Comparison of ENCODE assay signal across 14 cellular contexts in the genomic region with DNA sequence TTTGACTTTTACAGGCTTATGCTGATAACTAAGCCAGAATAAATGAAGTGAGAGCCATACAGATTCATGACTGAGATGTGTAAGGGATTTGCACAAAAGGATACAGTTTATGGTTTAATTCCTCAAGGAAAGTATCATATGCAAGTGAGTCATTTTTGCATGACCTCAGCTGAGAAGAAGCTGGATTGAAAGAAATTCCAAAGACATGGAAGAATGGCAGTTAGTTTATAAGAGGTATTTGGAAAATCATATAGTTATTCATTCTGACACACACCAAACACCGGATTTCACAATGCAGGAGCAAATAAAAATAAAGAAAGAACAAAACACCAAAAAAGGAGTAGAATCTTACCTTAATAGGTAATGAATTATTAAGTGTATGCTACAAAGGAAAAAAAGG.
A peak's percentile ranks its signal among the peaks of the same experiment; 100 is the strongest.
DNase-seq lines count a peak whose midpoint lies in the region; ATAC-seq, FAIRE-seq and TF ChIP-seq lines count a peak whose summit lies in the region.
"Had no signal": no experiment of that assay in that cellular context is flagged by ENCODE, and none has a peak within 500 bp of the region (broad histone marks: within the 10 kb centered on the region; RNA-seq: fewer than 3 reads in every experiment).

No MANE protein-coding gene starts in this region.

- DNase-seq in A549 (ENCODE audit: low read depth in 1 of 2, low spot score in 1 of 2) (peak; percentile 30 to 68), HS-5 (ENCODE audit: low read depth) (peak; percentile 94), astrocyte of the hippocampus (ENCODE audit: low read depth, low spot score) (peak; percentile 79), hepatic stellate cell (ENCODE audit: low spot score) (peak; percentile 60), HepG2 (ENCODE audit: low spot score) (no peak), NCI-H748 (lab: John Stamatoyannopoulos, UW; ENCODE audit: unreplicated experiment) (no peak)
- DNase-seq in activated CD8-positive, alpha-beta memory T cell treated with anti-CD3 and anti-CD28 coated beads, Interleukin-2, amount 10 ng/mL, durations not matched to agents 7 days and 5 days, result no peak
- DNase-seq: DND-41, MM.1S, T-helper 17 cell, tibial artery had no signal

- ATAC-seq in A549, result peak; percentile 85
- no peak for ATAC-seq in HepG2
- no peak for ATAC-seq in GM19455 (IDR thresholded peaks at IDR 0.05; ENCODE audit: unreplicated experiment)
- ATAC-seq in activated CD8-positive, alpha-beta memory T cell treated with anti-CD3 and anti-CD28 coated beads, Interleukin-2, amount 10 ng/mL, durations not matched to agents 7 days and 5 days, result no peak
- ATAC-seq: sciatic nerve, T-helper 17 cell had no signal

- TF ChIP-seq RAD21 in A549 (conservative IDR thresholded peaks at IDR 0.05 in 1 of 2, IDR thresholded peaks at IDR 0.05 in 1 of 2), result peak in 1 of 2 experiments; percentile 45; a peak in 1 of 5 replicates
- TF ChIP-seq RAD21 in HepG2 (CRISPR knock-in tag; IDR thresholded peaks at IDR 0.05), result no peak

- intact Hi-C loops in HepG2 (cut with micrococcal nuclease; ENCODE audit: unreplicated experiment), result no loop called here

- TF ChIP-seq EP300 in A549 (IDR thresholded peaks at IDR 0.05) (peak; percentile 51 to 54; a peak in 2 of 5 replicates), HepG2 (IDR thresholded peaks at IDR 0.05; ENCODE audit: low read depth in 2 of 2, low read length in 2 of 2) (no peak), HepG2 (CRISPR knock-in tag; IDR thresholded peaks at IDR 0.05; ENCODE audit: borderline replicate concordance) (no peak)

- peak overlapping the region; percentile 64 for H3K4me2 ChIP-seq in A549
- H3K4me2 ChIP-seq in HepG2 (ENCODE audit: low read depth, low read length), result no peak overlapping the region

- no peak overlapping the region for H3K4me3 Mint-ChIP-seq in activated CD8-positive, alpha-beta memory T cell treated with anti-CD3 and anti-CD28 coated beads, Interleukin-2, amount 10 ng/mL, durations not matched to agents 7 days and 5 days
- H3K4me3 Mint-ChIP-seq: activated naive CD8-positive, alpha-beta T cell; T-helper 17 cell had no signal

- H3K9ac ChIP-seq in HepG2 (ENCODE audit: insufficient read depth, low read depth, low read length), result no peak overlapping the region

- no peaks in the 10 kb centered on the region for H3K4me1 Mint-ChIP-seq in activated CD8-positive, alpha-beta memory T cell treated with anti-CD3 and anti-CD28 coated beads, Interleukin-2, amount 10 ng/mL, durations not matched to agents 7 days and 5 days
- H3K4me1 Mint-ChIP-seq: T-helper 17 cell had no signal

- no peaks in the 10 kb centered on the region for H3K9me3 ChIP-seq in A549
- H3K9me3 ChIP-seq in HepG2 (ENCODE audit: low read length), result no peaks in the 10 kb centered on the region; the same call in 1 of the 2 replicates
- H3K9me3 ChIP-seq: tibial artery had no signal

- POLR2A ChIA-PET in A549 (lab: Yijun Ruan, JAX) (interaction anchor here (0.8 kb wide), 1 partner anchor 41 kb away, joined by 3 read pairs; no protein-coding TSS in a partner anchor), HepG2 (lab: Yijun Ruan, JAX) (no interaction called here)

- H3K27ac ChIP-seq in A549, result peak overlapping the region; percentile 68 to 83
- H3K27ac ChIP-seq in HepG2 (ENCODE audit: extremely low read length, insufficient read depth, low read length), result no peak overlapping the region
- H3K27ac ChIP-seq: tibial artery had no signal

- H3K4me3 ChIP-seq in A549 (no peak overlapping the region), HepG2 (replicated peaks in 1 of 3; ENCODE audit: insufficient read depth in 1 of 3, low read depth in 2 of 3, low read length in 3 of 3) (no peak overlapping the region)
- H3K4me3 ChIP-seq: tibial artery had no signal

- no TSS peak for BruUV-seq in HepG2 (replicated peaks; lab: Mats Ljungman, UMichigan)

- no peak overlapping the region for H2AFZ ChIP-seq in HepG2 (ENCODE audit: low read length)

- H3K36me3 Mint-ChIP-seq in activated CD8-positive, alpha-beta memory T cell treated with anti-CD3 and anti-CD28 coated beads, Interleukin-2, amount 10 ng/mL, durations not matched to agents 7 days and 5 days, result no peaks in the 10 kb centered on the region
- H3K36me3 Mint-ChIP-seq: activated naive CD8-positive, alpha-beta T cell had no signal

- peak; percentile 65 for FAIRE-seq in A549 (lab: Jason Lieb, UNC)
- FAIRE-seq in HepG2 (lab: Jason Lieb, UNC), result no peak

- no peak overlapping the region for H3K27ac Mint-ChIP-seq in activated CD8-positive, alpha-beta memory T cell treated with anti-CD3 and anti-CD28 coated beads, Interleukin-2, amount 10 ng/mL, durations not matched to agents 7 days and 5 days
- H3K27ac Mint-ChIP-seq: activated naive CD8-positive, alpha-beta T cell; T-helper 17 cell had no signal

- no peaks in the 10 kb centered on the region for H3K79me2 ChIP-seq in HepG2 (ENCODE audit: insufficient read depth, low read length)

- H3K27me3 ChIP-seq in HepG2 (ENCODE audit: control insufficient read depth in 1 of 2, insufficient read depth in 2 of 2, low read length in 2 of 2), result no peaks in the 10 kb centered on the region
- H3K27me3 ChIP-seq: tibial artery had no signal

- CTCF ChIA-PET in A549 (lab: Yijun Ruan, JAX), result interaction anchor here (0.8 to 1.7 kb wide), 4 partner anchors 14 to 438 kb away, joined by 3 to 6 read pairs (median 4); no protein-coding TSS in a partner anchor
- CTCF ChIA-PET in HepG2 (lab: Yijun Ruan, JAX; ENCODE audit: low intra/inter-chr PET ratio, low total read pairs), result no interaction called here
- CTCF ChIA-PET in activated CD8-positive, alpha-beta memory T cell treated with anti-CD3 and anti-CD28 coated beads, Interleukin-2, amount 10 ng/mL, durations not matched to agents 7 days and 5 days (lab: Charles Lee), result no interaction called here

- no peaks in the 10 kb centered on the region for H3K36me3 ChIP-seq in HepG2 (replicated peaks in 1 of 2; ENCODE audit: control insufficient read depth in 1 of 2, insufficient read depth in 2 of 2, low read length in 2 of 2)
- H3K36me3 ChIP-seq: tibial artery had no signal

- H3K9me3 Mint-ChIP-seq in activated CD8-positive, alpha-beta memory T cell treated with anti-CD3 and anti-CD28 coated beads, Interleukin-2, amount 10 ng/mL, durations not matched to agents 7 days and 5 days (ENCODE audit: low read depth), result no peaks in the 10 kb centered on the region

- 5% methylated on average over 1 of the region's 1 CpG for WGBS in A549 (ENCODE audit: missing lambda C conversion rate)
- 17% methylated on average over 1 of the region's 1 CpG for WGBS in HepG2 (ENCODE audit: low lambda C conversion rate)

- in situ Hi-C loops in HepG2 (cut with HindIII; ENCODE audit: extremely low pct_ligation_motif_present, low pct_unique_long_range_greater_than_20kb), result no loop called here

- H3K4me1 ChIP-seq in A549 (peaks cover 28% of the 10 kb centered on the region), HepG2 (ENCODE audit: insufficient read depth, low read length) (no peaks in the 10 kb centered on the region)

- TF ChIP-seq POLR2A in A549 (IDR thresholded peaks at IDR 0.05; ENCODE audit: low read length) (no peak), HepG2 (IDR thresholded peaks at IDR 0.05; ENCODE audit: insufficient read depth in 1 of 2, low read depth in 2 of 2, low read length in 2 of 2) (no peak)

- TF ChIP-seq CTCF in A549 (IDR thresholded peaks at IDR 0.05), result no peak
- TF ChIP-seq CTCF in HepG2 (CRISPR knock-in tag; IDR thresholded peaks at IDR 0.05), result no peak

- H4K20me1 ChIP-seq in HepG2 (ENCODE audit: insufficient read depth, low read length), result no peaks in the 10 kb centered on the region

- H3K27me3 Mint-ChIP-seq in activated CD8-positive, alpha-beta memory T cell treated with anti-CD3 and anti-CD28 coated beads, Interleukin-2, amount 10 ng/mL, durations not matched to agents 7 days and 5 days, result no peaks in the 10 kb centered on the region
- H3K27me3 Mint-ChIP-seq: activated naive CD8-positive, alpha-beta T cell; T-helper 17 cell had no signal

TF ChIP-seq in A549, 52 proteins besides CTCF, POLR2A, EP300 and RAD21 (continues in another document):
- TF ChIP-seq ZC3H11A (IDR thresholded peaks at IDR 0.05), result no peak
- no peak for TF ChIP-seq KDM1A (IDR thresholded peaks at IDR 0.05; ENCODE audit: low read depth)
- peak; percentile 46 for TF ChIP-seq SMC3 (IDR thresholded peaks at IDR 0.05)
- peak; percentile 26 to 78; a peak in 2 of 5 replicates for TF ChIP-seq JUN (IDR thresholded peaks at IDR 0.05)
- no peak for TF ChIP-seq MYC (IDR thresholded peaks at IDR 0.05; ENCODE audit: borderline replicate concordance, low read length)
- no peak for TF ChIP-seq FOXS1 (CRISPR knock-in tag; IDR thresholded peaks at IDR 0.05)
- TF ChIP-seq MAFK (IDR thresholded peaks at IDR 0.05; ENCODE audit: partially characterized antibody), result no peak
- TF ChIP-seq ZFP36 (IDR thresholded peaks at IDR 0.05; ENCODE audit: borderline replicate concordance, partially characterized antibody), result no peak
- no peak for TF ChIP-seq EHMT2 (IDR thresholded peaks at IDR 0.05; ENCODE audit: low read depth)
- no peak for TF ChIP-seq RARB (CRISPR knock-in tag; IDR thresholded peaks at IDR 0.05)

TF ChIP-seq in HepG2, 621 proteins besides CTCF, POLR2A, EP300 and RAD21 (continues in another document):
- no peak for TF ChIP-seq RFXANK (CRISPR knock-in tag; IDR thresholded peaks at IDR 0.05)
- TF ChIP-seq, protein P1, sequence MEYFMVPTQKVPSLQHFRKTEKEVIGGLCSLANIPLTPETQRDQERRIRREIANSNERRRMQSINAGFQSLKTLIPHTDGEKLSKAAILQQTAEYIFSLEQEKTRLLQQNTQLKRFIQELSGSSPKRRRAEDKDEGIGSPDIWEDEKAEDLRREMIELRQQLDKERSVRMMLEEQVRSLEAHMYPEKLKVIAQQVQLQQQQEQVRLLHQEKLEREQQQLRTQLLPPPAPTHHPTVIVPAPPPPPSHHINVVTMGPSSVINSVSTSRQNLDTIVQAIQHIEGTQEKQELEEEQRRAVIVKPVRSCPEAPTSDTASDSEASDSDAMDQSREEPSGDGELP (IDR thresholded peaks at IDR 0.05; ENCODE audit: borderline replicate concordance, low read depth), result no peak
- TF ChIP-seq SCMH1 (CRISPR knock-in tag; IDR thresholded peaks at IDR 0.05; ENCODE audit: borderline replicate concordance), result no peak
- no peak for TF ChIP-seq XBP1 (CRISPR knock-in tag; IDR thresholded peaks at IDR 0.05)
- TF ChIP-seq, protein P2, sequence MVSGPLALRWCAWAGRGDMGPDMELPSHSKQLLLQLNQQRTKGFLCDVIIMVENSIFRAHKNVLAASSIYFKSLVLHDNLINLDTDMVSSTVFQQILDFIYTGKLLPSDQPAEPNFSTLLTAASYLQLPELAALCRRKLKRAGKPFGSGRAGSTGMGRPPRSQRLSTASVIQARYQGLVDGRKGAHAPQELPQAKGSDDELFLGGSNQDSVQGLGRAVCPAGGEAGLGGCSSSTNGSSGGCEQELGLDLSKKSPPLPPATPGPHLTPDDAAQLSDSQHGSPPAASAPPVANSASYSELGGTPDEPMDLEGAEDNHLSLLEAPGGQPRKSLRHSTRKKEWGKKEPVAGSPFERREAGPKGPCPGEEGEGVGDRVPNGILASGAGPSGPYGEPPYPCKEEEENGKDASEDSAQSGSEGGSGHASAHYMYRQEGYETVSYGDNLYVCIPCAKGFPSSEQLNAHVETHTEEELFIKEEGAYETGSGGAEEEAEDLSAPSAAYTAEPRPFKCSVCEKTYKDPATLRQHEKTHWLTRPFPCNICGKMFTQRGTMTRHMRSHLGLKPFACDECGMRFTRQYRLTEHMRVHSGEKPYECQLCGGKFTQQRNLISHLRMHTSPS (CRISPR knock-in tag; IDR thresholded peaks at IDR 0.05; ENCODE audit: low read depth), result no peak
- TF ChIP-seq JUN (CRISPR knock-in tag; IDR thresholded peaks at IDR 0.05), result no peak
- TF ChIP-seq TCF7 (IDR thresholded peaks at IDR 0.05; ENCODE audit: low read depth), result no peak

Comparison
In these comparisons a context has a peak if more than half of its experiments do, and no peak if none do; other contexts are left out.
1. ATAC-seq: peak in A549 (2 of 2); none in HepG2 (single experiment), GM19455 (single experiment) and activated CD8-positive, alpha-beta memory T cell treated with anti-CD3 and anti-CD28 coated beads, Interleukin-2, amount 10 ng/mL, durations not matched to agents 7 days and 5 days (single experiment).
2. DNase-seq: peak in A549 (2 of 2), HS-5 (single experiment), astrocyte of the hippocampus (single experiment) and hepatic stellate cell (single experiment); none in HepG2 (single experiment), NCI-H748 (single experiment) and activated CD8-positive, alpha-beta memory T cell treated with anti-CD3 and anti-CD28 coated beads, Interleukin-2, amount 10 ng/mL, durations not matched to agents 7 days and 5 days (single experiment).
3. Of the 38 proteins assayed by ChIP-seq in both HepG2 and A549: peak only in HepG2: none; only in A549: CEBPB, EP300, FOSL2, JUN, JUNB and SMC3; in both: none; in neither: 31; mixed calls (peak in some experiments, not most) for 1.